28 cellular contexts compared by ENCODE assay signal in genomic region chr6:1542764-1543163, GRCh38.
"Had no signal": no experiment of that assay in that cellular context is flagged by ENCODE, and none has a peak within 500 bp of the region (broad histone marks: within the 10 kb centered on the region; RNA-seq: fewer than 3 reads in every experiment).

No MANE protein-coding gene starts in this region.

- H3K4me1 Mint-ChIP-seq: endodermal cell, mesothelial cell of epicardium, naive B cell had no signal

- H3K27me3 ChIP-seq: colonic mucosa, esophagus squamous epithelium, gastrocnemius medialis, heart right ventricle, left lung had no signal

- H3K9me3 Mint-ChIP-seq: dendritic cell treated with granulocyte-macrophage colony-stimulating factor and Interleukin-4, amounts not matched to agents 40 ng/mL and 50 ng/mL, for 4 days had no signal

- H3K36me3 Mint-ChIP-seq: mesothelial cell of epicardium had no signal

- FAIRE-seq: endometrium, islet of Langerhans, keratinocyte had no signal

- H3K27ac Mint-ChIP-seq: dendritic cell treated with granulocyte-macrophage colony-stimulating factor and Interleukin-4, amounts not matched to agents 40 ng/mL and 50 ng/mL, for 4 days; endodermal cell; mesothelial cell of epicardium had no signal

- H3K36me3 ChIP-seq: colonic mucosa, gastrocnemius medialis, left lung had no signal

- H3K4me3 ChIP-seq: colonic mucosa, esophagus squamous epithelium, gastrocnemius medialis, heart right ventricle, left lung, lower lobe of right lung, mucosa of descending colon had no signal

- H3K27ac ChIP-seq: colonic mucosa, epithelial cell of prostate, esophagus squamous epithelium, gastrocnemius medialis, heart right ventricle, left lung, lower lobe of right lung had no signal

- H3K9me3 ChIP-seq: colonic mucosa, esophagus squamous epithelium, gastrocnemius medialis, left lung, lower lobe of right lung, mucosa of descending colon had no signal

- DNase-seq: colonic mucosa; cortex of kidney; effector CD8-positive, alpha-beta T cell; effector memory CD8-positive, alpha-beta T cell; endodermal cell; erythroblast; esophagus squamous epithelium; foreskin fibroblast; foreskin melanocyte; gastrocnemius medialis; glutamatergic neuron; head of caudate nucleus; heart right ventricle; hippocampal formation; left cardiac atrium; left lung; left ventricle myocardium superior; lower lobe of right lung; mesenchymal stem cell; mucosa of descending colon; naive B cell had no signal

- H3K4me3 Mint-ChIP-seq: dendritic cell treated with granulocyte-macrophage colony-stimulating factor and Interleukin-4, amounts not matched to agents 40 ng/mL and 50 ng/mL, for 4 days; effector memory CD8-positive, alpha-beta T cell; endodermal cell; mesothelial cell of epicardium; naive B cell had no signal

- H3K4me1 ChIP-seq: colonic mucosa, esophagus squamous epithelium, left lung, lower lobe of right lung had no signal

- H3K27me3 Mint-ChIP-seq: dendritic cell treated with granulocyte-macrophage colony-stimulating factor and Interleukin-4, amounts not matched to agents 40 ng/mL and 50 ng/mL, for 4 days; effector memory CD8-positive, alpha-beta T cell had no signal

- ATAC-seq: effector memory CD8-positive, alpha-beta T cell; esophagus mucosa; gastrocnemius medialis; heart right ventricle; left cardiac atrium; left lung; left ventricle myocardium superior; lower lobe of right lung; mucosa of descending colon had no signal
